In the genomic region with DNA sequence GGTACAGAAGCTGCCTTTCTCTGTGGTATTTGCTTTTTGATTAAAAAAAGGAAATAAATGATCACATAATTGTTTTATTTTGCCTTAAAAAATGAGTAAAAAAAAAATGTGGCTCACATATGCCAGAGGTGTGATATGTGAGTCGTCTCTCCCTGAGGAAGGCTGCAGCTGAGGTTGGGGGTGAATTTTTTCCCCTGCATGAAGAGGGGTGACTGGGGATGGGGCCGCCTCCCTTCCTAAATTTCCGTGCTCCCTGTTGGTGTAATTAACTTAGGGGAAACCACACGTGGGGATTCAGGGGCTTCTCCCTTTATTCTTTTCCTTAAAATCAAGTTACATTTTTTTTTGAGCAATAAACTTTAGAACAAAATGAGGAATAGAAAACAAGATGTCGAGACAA, we compare ENCODE assay signal across 38 cellular contexts. TPM values are rescaled to one million over a fixed set of nuclear protein-coding genes. Genes with fewer than 3 reads are reported as not detected.
DNase-seq lines count a peak whose midpoint lies in the region; ATAC-seq, FAIRE-seq and TF ChIP-seq lines count a peak whose summit lies in the region.
"Had no signal": no experiment of that assay in that cellular context is flagged by ENCODE, and none has a peak within 500 bp of the region (broad histone marks: within the 10 kb centered on the region; RNA-seq: fewer than 3 reads in every experiment).

No MANE protein-coding gene starts in this region.

- TF ChIP-seq EP300 in esophagus muscularis mucosa (IDR thresholded peaks at IDR 0.05) (no peak), sigmoid colon (IDR thresholded peaks at IDR 0.05) (no peak)

- peak overlapping the region; percentile 36; the same call in 1 of the 2 replicates for H3K9ac ChIP-seq in OCI-LY1 (ENCODE audit: low read length)
- H3K9ac ChIP-seq: BLaER1; BLaER1 treated with 17β-estradiol and CSF1 and Interleukin-3, amounts not matched to agents 10 nM and 100 nM had no signal

- H3F3A ChIP-seq in OCI-LY1 (ENCODE audit: insufficient read depth, low read length) = no peaks in the 10 kb centered on the region

- peak overlapping the region; percentile 47; the same call in 1 of the 2 replicates for H3K4me2 ChIP-seq in OCI-LY1 (ENCODE audit: low read length)
- H3K4me2 ChIP-seq: A549, BLaER1 had no signal

- peaks cover 21% of the 10 kb centered on the region for H3K36me3 ChIP-seq in OCI-LY1 (ENCODE audit: insufficient read depth, low read length)
- H3K36me3 ChIP-seq in esophagus muscularis mucosa = peaks cover 0 to 5% (median 0%) of the 10 kb centered on the region in 4 donors
- H3K36me3 ChIP-seq in sigmoid colon = no peaks in the 10 kb centered on the region
- H3K36me3 ChIP-seq: BE2C had no signal

- peaks cover 43% of the 10 kb centered on the region for H3K79me2 ChIP-seq in OCI-LY1 (ENCODE audit: insufficient read depth, low read length)

- H3K9me3 ChIP-seq in OCI-LY1 (ENCODE audit: low read length) = peaks cover 8% of the 10 kb centered on the region; the same call in 1 of the 2 replicates
- H3K9me3 ChIP-seq in esophagus muscularis mucosa = no peaks in the 10 kb centered on the region
- H3K9me3 ChIP-seq in sigmoid colon = no peaks in the 10 kb centered on the region
- H3K9me3 ChIP-seq: BE2C had no signal

- H3K27ac ChIP-seq in OCI-LY1 (ENCODE audit: low read depth, low read length, poor library complexity, severe bottlenecking) (peak overlapping the region; percentile 81), VCaP (peak overlapping the region; percentile 34), esophagus muscularis mucosa (replicated peaks in 1 of 4) (no peak overlapping the region), sigmoid colon (no peak overlapping the region)
- H3K27ac ChIP-seq: 22Rv1; A549; BLaER1; BLaER1 treated with 17β-estradiol and CSF1 and Interleukin-3, amounts not matched to agents 10 nM and 100 nM; C4-2B had no signal

- peaks cover 36% of the 10 kb centered on the region for H3K4me1 Mint-ChIP-seq in mesothelial cell of epicardium
- H3K4me1 Mint-ChIP-seq: CD14-positive monocyte had no signal

- ATAC-seq in sciatic nerve = no peak
- ATAC-seq: A549; CD8-positive, alpha-beta T cell had no signal

- 74% methylated on average over 5 of the region's 5 CpGs for WGBS in esophagus muscularis mucosa
- 83 to 87% methylated on average over 5 of the region's 5 CpGs for WGBS in sigmoid colon, 2 donors

- peaks cover 27% of the 10 kb centered on the region for H3K9me3 Mint-ChIP-seq in mesothelial cell of epicardium
- H3K9me3 Mint-ChIP-seq: CD4-positive, CD25-positive, alpha-beta regulatory T cell had no signal

- TF ChIP-seq POLR2A in esophagus muscularis mucosa (IDR thresholded peaks at IDR 0.05; ENCODE audit: low read depth) = no peak
- no peak for TF ChIP-seq POLR2A in sigmoid colon (IDR thresholded peaks at IDR 0.05)

- FAIRE-seq in GM19239 (lab: Jason Lieb, UNC) = no peak
- FAIRE-seq: A204.1, A549, D721Med had no signal

- intact Hi-C loops in esophagus muscularis mucosa (cut with DNase I) (no loop called here), sciatic nerve (cut with DNase I) (no loop called here), sigmoid colon (cut with DNase I) (no loop called here)

- H3K4me1 ChIP-seq in OCI-LY1 (ENCODE audit: insufficient read depth, low read length, severe bottlenecking) (peaks cover 46% of the 10 kb centered on the region), esophagus muscularis mucosa (peaks cover 0 to 16% (median 14%) of the 10 kb centered on the region in 4 donors), sigmoid colon (peaks cover 0 to 16% (median 11%) of the 10 kb centered on the region in 4 donors)
- H3K4me1 ChIP-seq: A549, BE2C had no signal

- H3K27me3 Mint-ChIP-seq in mesothelial cell of epicardium (ENCODE audit: low read depth) = no peaks in the 10 kb centered on the region
- H3K27me3 Mint-ChIP-seq: B cell; CD4-positive, alpha-beta memory T cell; CD4-positive, alpha-beta T cell; CD4-positive, CD25-positive, alpha-beta regulatory T cell; CD8-positive, alpha-beta memory T cell had no signal

- peak overlapping the region; percentile 12 for H3K27ac Mint-ChIP-seq in mesothelial cell of epicardium
- H3K27ac Mint-ChIP-seq: B cell; CD14-positive monocyte; CD4-positive, alpha-beta memory T cell; CD4-positive, alpha-beta T cell; CD4-positive, CD25-positive, alpha-beta regulatory T cell; CD8-positive, alpha-beta memory T cell; CD8-positive, alpha-beta T cell had no signal

- H3K27me3 ChIP-seq in OCI-LY1 (ENCODE audit: insufficient read depth, low read length) = no peaks in the 10 kb centered on the region
- H3K27me3 ChIP-seq in esophagus muscularis mucosa = no peaks in the 10 kb centered on the region
- H3K27me3 ChIP-seq in sigmoid colon = no peaks in the 10 kb centered on the region
- H3K27me3 ChIP-seq: BE2C; BLaER1; BLaER1 treated with 17β-estradiol and CSF1 and Interleukin-3, amounts not matched to agents 10 nM and 100 nM had no signal

- peak; percentile 60 for DNase-seq in esophagus muscularis mucosa (ENCODE audit: extremely low spot score)
- no peak for DNase-seq in mesothelial cell of epicardium (ENCODE audit: low spot score in 2 of 2, unreplicated experiment in 2 of 2)
- DNase-seq in sciatic nerve (ENCODE audit: low spot score) = no peak
- no peak for DNase-seq in sigmoid colon
- no peak for DNase-seq in GM19239 (ENCODE audit: insufficient read length, low spot score)
- no peak for DNase-seq in superior temporal gyrus (ENCODE audit: extremely low spot score)
- DNase-seq: 8988T; ACHN; AML-193; BE2C; C1 segment of cervical spinal cord; Caco-2; Calu3; CD4-positive, alpha-beta memory T cell; CD4-positive, alpha-beta T cell; CD4-positive, CD25-positive, alpha-beta regulatory T cell; CD8-positive, alpha-beta memory T cell; CD8-positive, alpha-beta T cell; COR-L47; DMS 273 treated with DMSO at 0.1 percent for 48 hours; DMS153; DMS53; DMS79; DMS79 treated with DMSO at 0.1 percent for 48 hours; DND-41; EL had no signal

- no peaks in the 10 kb centered on the region for H4K20me1 ChIP-seq in OCI-LY1 (ENCODE audit: insufficient read depth, low read length)

- H3K36me3 Mint-ChIP-seq in mesothelial cell of epicardium = peaks cover 21% of the 10 kb centered on the region

- H3K4me3 ChIP-seq in OCI-LY1 (ENCODE audit: low read depth, low read length, poor library complexity, severe bottlenecking) (peak overlapping the region; percentile 26), esophagus muscularis mucosa (no peak overlapping the region), sigmoid colon (no peak overlapping the region)
- H3K4me3 ChIP-seq: A549; BLaER1; BLaER1 treated with 17β-estradiol and CSF1 and Interleukin-3, amounts not matched to agents 10 nM and 100 nM had no signal

- no peak for TF ChIP-seq CTCF in OCI-LY1 (IDR thresholded peaks at IDR 0.05; ENCODE audit: low read length)
- TF ChIP-seq CTCF in VCaP (conservative IDR thresholded peaks at IDR 0.05) = no peak
- no peak for TF ChIP-seq CTCF in esophagus muscularis mucosa (IDR thresholded peaks at IDR 0.05)
- no peak for TF ChIP-seq CTCF in mesothelial cell of epicardium (IDR thresholded peaks at IDR 0.05; ENCODE audit: unreplicated experiment)
- no peak for TF ChIP-seq CTCF in sigmoid colon (IDR thresholded peaks at IDR 0.05)

- H3K4me3 Mint-ChIP-seq in mesothelial cell of epicardium = no peak overlapping the region
- H3K4me3 Mint-ChIP-seq: B cell; CD14-positive monocyte; CD4-positive, alpha-beta T cell; CD4-positive, CD25-positive, alpha-beta regulatory T cell; CD8-positive, alpha-beta memory T cell; CD8-positive, alpha-beta T cell had no signal

- no peak overlapping the region for H2AFZ ChIP-seq in OCI-LY1 (ENCODE audit: low read length)

- H3K9me2 ChIP-seq in OCI-LY1 (ENCODE audit: low read depth, low read length) = no peaks in the 10 kb centered on the region

RNA-seq across cellular contexts. Expression of gene MGMT, which starts 35.4 kb away (rescaled TPM):
- total RNA-seq in esophagus muscularis mucosa (10 to 100 TPM; 18.4 to 30.3 (median 27.9) TPM), mesothelial cell of epicardium (32.0 to 36.3 TPM (median 35.7 TPM) in 3 replicates), sciatic nerve (24.5 TPM), sigmoid colon (10 to 100 TPM; 24.3 to 40.3 (median 29.9) TPM)
- 10 to 100 TPM in 2 of 3 donors, 1 to 10 TPM in 1; 7.2 to 21.0 (median 15.8) TPM for polyA plus RNA-seq in sigmoid colon
- total RNA-seq: A172 had no signal

Comparison
In these comparisons a context has a peak if more than half of its experiments do, and no peak if none do; other contexts are left out.
1. H3K27ac ChIP-seq: peak in OCI-LY1 (single experiment) and VCaP (single experiment); none in esophagus muscularis mucosa (0 of 4) and sigmoid colon (0 of 4).